7 cellular contexts compared by ENCODE assay signal in the genomic region with DNA sequence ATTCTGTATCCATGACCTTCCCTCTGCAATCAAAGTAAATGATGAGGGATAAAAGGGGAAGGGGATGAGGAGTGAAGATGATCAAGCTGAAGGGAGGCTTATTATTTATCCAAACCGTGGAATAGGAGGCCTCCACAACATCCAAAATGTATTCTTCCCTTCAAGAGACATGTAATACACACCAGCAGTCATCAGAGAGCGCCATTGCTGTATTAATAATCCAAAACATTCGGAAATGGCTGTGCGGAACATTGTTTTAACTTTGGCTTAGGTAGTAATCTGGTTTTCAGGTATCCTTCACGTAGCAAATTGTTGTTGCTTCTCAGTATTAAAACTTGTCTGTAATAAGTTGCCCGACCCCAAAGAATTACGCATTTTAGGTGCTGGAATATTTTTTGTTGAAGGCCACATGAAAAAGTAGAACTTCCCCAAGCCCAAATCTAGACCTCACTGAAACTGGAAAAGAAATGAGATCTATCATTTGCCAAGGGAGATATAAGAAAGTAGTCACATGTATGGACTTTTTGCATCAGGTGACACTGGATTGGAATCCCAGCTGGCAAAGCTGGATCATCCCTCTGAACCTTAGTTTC. TPM values are rescaled to one million over a fixed set of nuclear protein-coding genes. Genes with fewer than 3 reads are reported as not detected.
DNase-seq lines count a peak whose midpoint lies in the region; ATAC-seq and TF ChIP-seq lines count a peak whose summit lies in the region.

No MANE protein-coding gene starts in this region.

- intact Hi-C loops in IMR-90 (cut with micrococcal nuclease) = loop anchor here (1.0 to 10.0 kb wide), 6 partner anchors 203 to 914 kb away; a partner anchor contains a TSS
- intact Hi-C loops in posterior vena cava (cut with DNase I) = loop anchor here (2.0 to 5.0 kb wide), 3 partner anchors 268 to 693 kb away; a partner anchor contains a TSS

- H3K56ac ChIP-seq in IMR-90 (ENCODE audit: extremely low read depth, insufficient read depth, low read length) = no peak overlapping the region

- H4K20me1 ChIP-seq in IMR-90 (ENCODE audit: insufficient read depth, low read length) = peaks cover 15% of the 10 kb centered on the region

- H3K4me2 ChIP-seq in IMR-90 (ENCODE audit: low read depth, low read length) = no peak overlapping the region

- TF ChIP-seq RAD21 in IMR-90 (IDR thresholded peaks at IDR 0.05; ENCODE audit: low read length) = peak; percentile 95

- H4K8ac ChIP-seq in IMR-90 (ENCODE audit: low read depth in 2 of 2, low read length in 2 of 2) = no peak overlapping the region

- no peak overlapping the region for H3K9ac ChIP-seq in IMR-90 (ENCODE audit: low read depth, low read length)

- no peak overlapping the region for H3K18ac ChIP-seq in IMR-90 (ENCODE audit: low read depth, low read length)

- H3K4me3 ChIP-seq in IMR-90 (ENCODE audit: insufficient read depth, low read depth, low read length) (no peak overlapping the region), Peyer's patch (no peak overlapping the region)

- no peak overlapping the region for H2BK5ac ChIP-seq in IMR-90 (ENCODE audit: low read depth, low read length, poor library complexity, severe bottlenecking)

- TF ChIP-seq POLR2A in IMR-90 (IDR thresholded peaks at IDR 0.05; ENCODE audit: low read depth, low read length) (0 out of 2 replicates have a peak, but pooled peaks have one; percentile 42), Peyer's patch (IDR thresholded peaks at IDR 0.05) (no peak)

- H3K27me3 ChIP-seq in IMR-90 (ENCODE audit: control insufficient read depth, insufficient read depth, low read length) (no peaks in the 10 kb centered on the region), Peyer's patch (no peaks in the 10 kb centered on the region)

- CTCF ChIA-PET in IMR-90 (lab: Yijun Ruan, JAX) = interaction anchor here (0.9 to 2.4 kb wide), 5 partner anchors 344 to 699 kb away, joined by 3 to 12 read pairs (median 4); no protein-coding TSS in a partner anchor

- H3K9me1 ChIP-seq in IMR-90 (ENCODE audit: insufficient read depth, low read length) = peaks cover 3% of the 10 kb centered on the region; the same call in 1 of the 2 replicates

- peaks cover 14 to 17% of the 10 kb centered on the region in 2 experiments for H3K79me1 ChIP-seq in IMR-90 (ENCODE audit: low read depth in 1 of 2, low read length in 2 of 2)

- no peak overlapping the region for H2AK5ac ChIP-seq in IMR-90 (ENCODE audit: low read depth, low read length)

- H2BK120ac ChIP-seq in IMR-90 (ENCODE audit: low read depth, low read length) = no peak overlapping the region

- POLR2A ChIA-PET in IMR-90 (lab: Charles Lee; ENCODE audit: unreplicated experiment) = no interaction called here

- no peak overlapping the region for H2AFZ ChIP-seq in IMR-90 (replicated peaks; ENCODE audit: low read length, poor library complexity)

- H3K36me3 ChIP-seq in IMR-90 (ENCODE audit: control insufficient read depth, insufficient read depth, low read length) (no peaks in the 10 kb centered on the region), Peyer's patch (no peaks in the 10 kb centered on the region)

- H3K4me1 ChIP-seq in IMR-90 (ENCODE audit: control insufficient read depth, insufficient read depth, low read length) (no peaks in the 10 kb centered on the region; the same call in 1 of the 2 replicates), Peyer's patch (peaks cover 0 to 17% (median 7%) of the 10 kb centered on the region in 4 donors)

- BruUV-seq in IMR-90 (replicated peaks; lab: Mats Ljungman, UMichigan) = no TSS peak

- H2AK9ac ChIP-seq in IMR-90 (replicated peaks; ENCODE audit: low read depth, low read length, poor library complexity) = no peak overlapping the region

- H4K91ac ChIP-seq in IMR-90 (ENCODE audit: insufficient read depth, low read depth, low read length) = no peak overlapping the region

- 0 out of 2 replicates have a peak overlapping the region, but pooled peaks have one; percentile 11 for H3K4ac ChIP-seq in IMR-90 (ENCODE audit: low read depth, low read length)

- H3K14ac ChIP-seq in IMR-90 (replicated peaks; ENCODE audit: low read depth, low read length) = no peak overlapping the region

- H4K5ac ChIP-seq in IMR-90 (ENCODE audit: low read depth, low read length) = no peak overlapping the region

- in situ Hi-C loops in IMR-90 (cut with MboI; ENCODE audit: low sequenced_read_pairs) = loop anchor here (5.0 kb wide), 1 partner anchor 353 kb away; no protein-coding TSS in a partner anchor

- H3K27ac ChIP-seq in IMR-90 (ENCODE audit: insufficient read depth, low read length) (no peak overlapping the region), Peyer's patch (no peak overlapping the region)

- H3K23ac ChIP-seq in IMR-90 (ENCODE audit: low read depth, low read length) = no peak overlapping the region

- peak; percentile 13; the same call in 1 of the 2 replicates for ATAC-seq in IMR-90 (ENCODE audit: low read depth)

- dilution Hi-C loops in IMR-90 (cut with HindIII; ENCODE audit: low sequenced_read_pairs, unreplicated experiment) = no loop called here

- WGBS in IMR-90 (ENCODE audit: extremely low coverage in 2 of 2, insufficient read length in 1 of 2), 2 experiments = no CpG with 5 or more reads among the region's 7 CpGs

- TF ChIP-seq CTCF in IMR-90 (conservative IDR thresholded peaks at IDR 0.05; ENCODE audit: low read depth, low read length) = peak; percentile 90
- TF ChIP-seq CTCF in Peyer's patch (IDR thresholded peaks at IDR 0.05) = peak; percentile 20 to 97 (median 81)

- H3K9me3 ChIP-seq in IMR-90 (ENCODE audit: control insufficient read depth, insufficient read depth, low read length) (no peaks in the 10 kb centered on the region), Peyer's patch (no peaks in the 10 kb centered on the region)

- H2BK20ac ChIP-seq in IMR-90 (ENCODE audit: low read depth, low read length) = no peak overlapping the region

- DNase-seq in EL (peak; percentile 58), IMR-90 (peak; percentile 58), Peyer's patch (peak in 2 of 3 donors; percentile 41 to 79), amniotic epithelial cell (ENCODE audit: low read depth) (peak; percentile 48), iPS-NIHi11 (ENCODE audit: low spot score) (peak; percentile 53), posterior vena cava (ENCODE audit: low spot score) (no peak)
- DNase-seq in stimulated activated CD4-positive, alpha-beta T cell treated with anti-CD3 and anti-CD28 coated beads, Interleukin-1b, Interleukin-23, amount 100 ng/mL, for 48 hours = peak; percentile 13

- H2BK15ac ChIP-seq in IMR-90 (ENCODE audit: low read depth, low read length) = no peak overlapping the region

TF ChIP-seq in IMR-90, 13 proteins besides CTCF, POLR2A, EP300 and RAD21:
- no peak for TF ChIP-seq FOS (IDR thresholded peaks at IDR 0.05; ENCODE audit: low read depth, low read length)
- peak; percentile 98 for TF ChIP-seq SMC3 (IDR thresholded peaks at IDR 0.05; ENCODE audit: low read depth, low read length)
- no peak for TF ChIP-seq CEBPB (IDR thresholded peaks at IDR 0.05; ENCODE audit: low read depth, low read length)
- TF ChIP-seq CHD1 (IDR thresholded peaks at IDR 0.05; ENCODE audit: low read depth, low read length) = no peak

RNA-seq across cellular contexts. Expression of a gene that starts 2.6 kb away (rescaled TPM):
- total RNA-seq in IMR-90 (2012; rRNA removed) (71.7 and 74.7 TPM in 2 replicates), Peyer's patch (10 to 100 TPM; 21.0 to 57.8 (median 27.3) TPM), posterior vena cava (10 to 100 TPM; 34.8 to 35.6 TPM)
- polyA plus RNA-seq in IMR-90 (2012; rRNA removed) = 48.5 and 57.9 TPM in 2 replicates
- polyA plus RNA-seq in IMR-90 (2012; cell fraction: cytosol; rRNA removed) = 24.1 and 26.3 TPM in 2 replicates
- polyA plus RNA-seq in IMR-90 (2012; cell fraction: nucleus; rRNA removed; ENCODE audit: low replicate concordance) = 36.9 and 116 TPM in 2 replicates
